9 cellular contexts compared by ENCODE assay signal in the genomic region with DNA sequence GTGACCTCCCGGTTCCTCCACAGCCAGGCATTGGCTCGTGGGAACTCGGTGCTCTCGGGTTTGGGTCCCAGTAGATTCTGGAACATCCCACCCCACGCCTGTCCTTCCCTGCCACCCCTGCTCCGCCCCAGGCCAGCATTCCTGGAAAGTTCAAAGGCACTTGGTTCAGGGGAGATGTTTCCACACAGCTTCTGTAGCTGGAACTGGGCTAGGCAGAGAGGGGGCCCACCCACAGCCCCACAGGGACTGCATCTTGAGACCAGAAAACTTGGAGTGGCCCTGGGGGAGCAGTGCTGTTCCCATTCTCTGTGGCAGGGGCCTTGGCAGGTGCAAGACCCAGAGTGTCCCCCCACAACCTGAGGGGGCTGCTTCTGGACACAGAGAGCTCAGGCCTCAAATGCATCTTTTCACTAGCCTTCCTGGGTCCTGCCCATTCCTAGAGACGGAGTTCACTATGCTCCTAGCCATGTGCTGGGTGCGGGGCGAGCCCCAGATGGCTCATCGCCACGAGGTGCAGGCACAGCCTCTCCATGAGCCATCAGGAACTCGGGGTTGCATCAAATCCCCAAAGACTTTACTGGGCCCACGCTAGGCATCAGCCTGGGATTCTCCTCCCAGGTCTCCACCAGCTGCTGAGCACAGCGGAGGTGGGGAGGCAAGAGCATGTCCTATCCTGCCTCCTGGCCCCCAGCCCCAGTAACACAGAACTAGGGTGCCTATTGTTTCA.
DNase-seq lines count a peak whose midpoint lies in the region; ATAC-seq and TF ChIP-seq lines count a peak whose summit lies in the region.
"Had no signal": no experiment of that assay in that cellular context is flagged by ENCODE, and none has a peak within 500 bp of the region (broad histone marks: within the 10 kb centered on the region; RNA-seq: fewer than 3 reads in every experiment).

No MANE protein-coding gene starts in this region.

- H3K4me3 Mint-ChIP-seq in CD14-positive monocyte, result no peak overlapping the region

- H3K27me3 Mint-ChIP-seq in CD14-positive monocyte (ENCODE audit: low read depth in 3 of 3), result peaks cover 0 to 4% (median 3%) of the 10 kb centered on the region in 3 donors

- H2AFZ ChIP-seq in neuronal stem cell (ENCODE audit: low read length), result peak overlapping the region; percentile 87

- no peak overlapping the region for H3K4me2 ChIP-seq in neuronal stem cell (ENCODE audit: insufficient read depth, low read length, poor library complexity, severe bottlenecking)

- H2BK5ac ChIP-seq in neuronal stem cell (ENCODE audit: low read length), result no peak overlapping the region

- WGBS in neuronal stem cell (ENCODE audit: extremely low coverage in 2 of 2, insufficient read length in 2 of 2, insufficient replicate concordance in 1 of 2), 2 donors, result no CpG with 5 or more reads among the region's 14 CpGs

- H3K36me3 ChIP-seq in duodenal mucosa (ENCODE audit: control insufficient read depth in 1 of 2, insufficient read depth in 2 of 2, low read length in 2 of 2) (no peaks in the 10 kb centered on the region), neuronal stem cell (replicated peaks in 1 of 2; ENCODE audit: control insufficient read depth in 2 of 2, insufficient read depth in 2 of 2, low read length in 2 of 2) (no peaks in the 10 kb centered on the region), A673 (ENCODE audit: insufficient read depth, low read length, poor library complexity, severe bottlenecking) (no peaks in the 10 kb centered on the region)

- peak overlapping the region; percentile 97 to 100 (median 99) for H3K27ac Mint-ChIP-seq in CD14-positive monocyte

- TF ChIP-seq CTCF in CD14-positive monocyte (IDR thresholded peaks at IDR 0.05) (no peak), A673 (conservative IDR thresholded peaks at IDR 0.05; ENCODE audit: low read depth, low read length) (no peak)

- POLR2A ChIA-PET in A673 (lab: Charles Lee; ENCODE audit: low non-redundant PET), result no interaction called here

- H3K27ac ChIP-seq in duodenal mucosa (ENCODE audit: low read depth, low read length), result peak overlapping the region; percentile 94
- no peak overlapping the region for H3K27ac ChIP-seq in neuronal stem cell (replicated peaks; ENCODE audit: low read length)
- H3K27ac ChIP-seq in A673 (ENCODE audit: low read depth, low read length, poor library complexity, severe bottlenecking), result no peak overlapping the region

- CTCF ChIA-PET in A673 (lab: Charles Lee), result interaction anchor here (0.7 kb wide), 1 partner anchor 1166 kb away, joined by 10 read pairs; no protein-coding TSS in a partner anchor

- H2BK12ac ChIP-seq in neuronal stem cell (ENCODE audit: low read length), result peak overlapping the region; percentile 69

- peak overlapping the region; percentile 81 for H2BK120ac ChIP-seq in neuronal stem cell (ENCODE audit: low read depth, low read length)

- H3K4me3 ChIP-seq in duodenal mucosa (ENCODE audit: low read depth in 1 of 2, low read length in 2 of 2) (no peak overlapping the region), neuronal stem cell (ENCODE audit: low read length in 2 of 2) (no peak overlapping the region), A673 (ENCODE audit: low read depth, low read length, poor library complexity, severe bottlenecking) (no peak overlapping the region)

- no peak overlapping the region for H3K14ac ChIP-seq in neuronal stem cell (ENCODE audit: low read length)

- H3K4me1 Mint-ChIP-seq in CD14-positive monocyte, result peaks cover 61% of the 10 kb centered on the region

- H3K27me3 ChIP-seq in duodenal mucosa (ENCODE audit: control insufficient read depth in 1 of 2, insufficient read depth in 2 of 2, low read length in 2 of 2), result no peaks in the 10 kb centered on the region
- H3K27me3 ChIP-seq in neuronal stem cell (ENCODE audit: control insufficient read depth in 3 of 3, insufficient read depth in 3 of 3, low read depth in 1 of 3, low read length in 3 of 3), result peaks cover 0 to 4% (median 0%) of the 10 kb centered on the region in 3 experiments
- H3K27me3 ChIP-seq in A673 (replicated peaks; ENCODE audit: insufficient read depth, low read depth, low read length, poor library complexity), result no peaks in the 10 kb centered on the region

- peak overlapping the region; percentile 74 for H4K91ac ChIP-seq in neuronal stem cell (ENCODE audit: low read depth, low read length, poor library complexity)

- H3K4ac ChIP-seq in neuronal stem cell (ENCODE audit: low read length), result peak overlapping the region; percentile 72

- DNase-seq in CD14-positive monocyte (ENCODE audit: low spot score), result peak; percentile 77
- peak; percentile 40 for DNase-seq in NCI-H2171 (lab: John Stamatoyannopoulos, UW)
- DNase-seq in neuronal stem cell (ENCODE audit: low spot score), result no peak
- DNase-seq in NCI-H748 treated with DMSO at 0.1 percent for 48 hours (lab: John Stamatoyannopoulos, UW), result no peak
- no peak for DNase-seq in A673 (ENCODE audit: low spot score)
- DNase-seq in DMS53 (lab: John Stamatoyannopoulos, UW), result no peak
- DNase-seq: NCI-H2107 had no signal

- no TSS peak for BruUV-seq in A673 (replicated peaks; lab: Mats Ljungman, UMichigan)

- peak overlapping the region; percentile 41 for H2BK15ac ChIP-seq in neuronal stem cell (ENCODE audit: low read length)

- peaks cover 0 to 3% (median 0%) of the 10 kb centered on the region in 7 donors for H3K9me3 Mint-ChIP-seq in CD14-positive monocyte

- ATAC-seq in GM21825 (IDR thresholded peaks at IDR 0.05; ENCODE audit: unreplicated experiment), result no peak

- peak overlapping the region; percentile 26 to 66 for H3K9ac ChIP-seq in duodenal mucosa (ENCODE audit: low read depth in 1 of 2, low read length in 2 of 2)
- no peak overlapping the region for H3K9ac ChIP-seq in neuronal stem cell (ENCODE audit: low read depth, low read length, poor library complexity)

- peak overlapping the region; percentile 92 for H3K18ac ChIP-seq in neuronal stem cell (ENCODE audit: low read length)

- H3K36me3 Mint-ChIP-seq in CD14-positive monocyte, result peaks cover 3 to 6% of the 10 kb centered on the region in 2 donors

- H4K8ac ChIP-seq in neuronal stem cell (ENCODE audit: low read depth, low read length), result no peak overlapping the region

- intact Hi-C loops in CD14-positive monocyte (cut with micrococcal nuclease) (loop anchor here (1.0 to 5.0 kb wide), 4 partner anchors 24 to 70 kb away; partner anchors contain the start of gene ZFP36L2 (in 1 of the 2)), A673 (cut with micrococcal nuclease; ENCODE audit: unreplicated experiment) (no loop called here)

- H3K9me3 ChIP-seq in duodenal mucosa (ENCODE audit: control insufficient read depth in 1 of 2, low read length in 2 of 2) (no peaks in the 10 kb centered on the region), neuronal stem cell (replicated peaks in 1 of 2; ENCODE audit: control insufficient read depth in 2 of 2, insufficient read depth in 1 of 2, low read depth in 1 of 2, low read length in 2 of 2) (no peaks in the 10 kb centered on the region), A673 (ENCODE audit: low read depth, low read length, poor library complexity, severe bottlenecking) (no peaks in the 10 kb centered on the region)

- H2AK5ac ChIP-seq in neuronal stem cell (ENCODE audit: low read depth, low read length), result peak overlapping the region; percentile 91

- H3K79me1 ChIP-seq in neuronal stem cell (ENCODE audit: low read depth, low read length), result no peaks in the 10 kb centered on the region

- H3K4me1 ChIP-seq in duodenal mucosa (ENCODE audit: control insufficient read depth in 1 of 2, insufficient read depth in 2 of 2, low read length in 2 of 2) (peaks cover 70 to 75% of the 10 kb centered on the region in 2 donors), neuronal stem cell (ENCODE audit: control insufficient read depth in 2 of 2, insufficient read depth in 1 of 2, low read depth in 1 of 2, low read length in 2 of 2) (peaks cover 13 to 14% of the 10 kb centered on the region in 2 donors), A673 (ENCODE audit: insufficient read depth, low read length, poor library complexity, severe bottlenecking) (no peaks in the 10 kb centered on the region)

- H3K23ac ChIP-seq in neuronal stem cell (ENCODE audit: low read depth, low read length, poor library complexity), result no peak overlapping the region

Comparison
In these comparisons a context has a peak if more than half of its experiments do, and no peak if none do; other contexts are left out.
1. DNase-seq: peak in CD14-positive monocyte (single experiment) and NCI-H2171 (single experiment); none in neuronal stem cell (single experiment), NCI-H748 treated with DMSO at 0.1 percent for 48 hours (single experiment), A673 (single experiment) and DMS53 (single experiment).